ENCODE assay signal across 1 cellular context in the genomic region with DNA sequence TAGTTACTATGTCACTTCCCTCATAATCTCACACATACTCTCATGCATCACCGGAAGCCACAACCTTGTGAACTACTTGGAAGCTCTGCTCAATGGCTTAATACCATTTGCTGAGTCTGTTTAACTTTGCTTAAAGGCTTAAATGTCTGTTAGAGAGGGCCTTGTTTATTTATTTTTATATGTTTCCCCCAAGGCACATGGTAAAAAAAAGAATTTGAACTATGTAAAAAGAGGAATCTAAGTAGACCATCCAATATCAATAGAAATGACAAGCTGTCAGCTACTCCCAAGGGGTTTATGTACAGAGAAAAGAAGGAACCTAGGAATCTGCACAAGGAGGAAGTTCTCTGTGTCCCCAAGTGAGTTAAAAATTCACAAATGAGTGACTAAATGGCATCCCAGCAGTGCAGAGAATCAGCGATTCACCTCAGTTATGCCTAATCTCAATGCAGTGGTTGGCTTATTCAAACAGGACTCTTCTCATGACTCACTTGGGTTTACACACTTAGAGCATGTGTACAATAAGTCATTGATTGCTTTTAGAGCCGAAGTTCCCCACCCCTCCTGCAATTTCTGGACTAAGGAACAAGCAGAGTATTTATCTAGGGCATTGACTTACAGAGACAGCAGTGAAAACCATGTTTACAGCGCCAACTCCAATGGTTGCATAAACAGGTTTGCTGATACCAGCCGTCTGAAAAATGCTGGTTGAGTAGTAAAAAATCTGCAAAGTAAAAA.
TF ChIP-seq lines count a peak whose summit lies in the region.

No MANE protein-coding gene starts in this region.

TF ChIP-seq in HepG2, 621 proteins besides CTCF, POLR2A, EP300 and RAD21 (continued from another document and continues in another):
- TF ChIP-seq RERE (CRISPR knock-in tag; IDR thresholded peaks at IDR 0.05; ENCODE audit: low read depth), result peak; percentile 98
- no peak for TF ChIP-seq HIVEP1 (CRISPR knock-in tag; IDR thresholded peaks at IDR 0.05)
- TF ChIP-seq ZSCAN5A (CRISPR knock-in tag; IDR thresholded peaks at IDR 0.05; ENCODE audit: borderline replicate concordance), result peak; percentile 89; the same call in 1 of the 2 replicates
- no peak for TF ChIP-seq SMAD9 (CRISPR knock-in tag; IDR thresholded peaks at IDR 0.05)
- TF ChIP-seq ZNF614 (CRISPR knock-in tag; IDR thresholded peaks at IDR 0.05; ENCODE audit: borderline replicate concordance), result peak; percentile 62; the same call in 1 of the 2 replicates
- TF ChIP-seq ZNF644 (CRISPR knock-in tag; IDR thresholded peaks at IDR 0.05; ENCODE audit: low read depth), result peak; percentile 65; the same call in 1 of the 2 replicates
- TF ChIP-seq, protein P1, sequence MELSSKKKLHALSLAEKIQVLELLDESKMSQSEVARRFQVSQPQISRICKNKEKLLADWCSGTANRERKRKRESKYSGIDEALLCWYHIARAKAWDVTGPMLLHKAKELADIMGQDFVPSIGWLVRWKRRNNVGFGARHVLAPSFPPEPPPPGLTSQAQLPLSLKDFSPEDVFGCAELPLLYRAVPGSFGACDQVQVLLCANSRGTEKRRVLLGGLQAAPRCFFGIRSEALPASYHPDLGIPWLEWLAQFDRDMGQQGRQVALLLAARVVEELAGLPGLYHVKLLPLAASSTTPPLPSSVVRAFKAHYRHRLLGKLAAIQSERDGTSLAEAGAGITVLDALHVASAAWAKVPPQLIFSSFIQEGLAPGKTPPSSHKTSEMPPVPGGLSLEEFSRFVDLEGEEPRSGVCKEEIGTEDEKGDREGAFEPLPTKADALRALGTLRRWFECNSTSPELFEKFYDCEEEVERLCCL (CRISPR knock-in tag; IDR thresholded peaks at IDR 0.05; ENCODE audit: borderline replicate concordance), result no peak
- no peak for TF ChIP-seq ZNF567 (CRISPR knock-in tag; IDR thresholded peaks at IDR 0.05; ENCODE audit: borderline replicate concordance)
- TF ChIP-seq ELF4 (CRISPR knock-in tag; IDR thresholded peaks at IDR 0.05; ENCODE audit: borderline replicate concordance), result no peak
- no peak for TF ChIP-seq ZBED4 (CRISPR knock-in tag; IDR thresholded peaks at IDR 0.05; ENCODE audit: borderline replicate concordance)
- no peak for TF ChIP-seq ZNF333 (CRISPR knock-in tag; IDR thresholded peaks at IDR 0.05; ENCODE audit: borderline replicate concordance)
- TF ChIP-seq, protein P2, sequence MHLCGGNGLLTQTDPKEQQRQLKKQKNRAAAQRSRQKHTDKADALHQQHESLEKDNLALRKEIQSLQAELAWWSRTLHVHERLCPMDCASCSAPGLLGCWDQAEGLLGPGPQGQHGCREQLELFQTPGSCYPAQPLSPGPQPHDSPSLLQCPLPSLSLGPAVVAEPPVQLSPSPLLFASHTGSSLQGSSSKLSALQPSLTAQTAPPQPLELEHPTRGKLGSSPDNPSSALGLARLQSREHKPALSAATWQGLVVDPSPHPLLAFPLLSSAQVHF (CRISPR knock-in tag; IDR thresholded peaks at IDR 0.05), result peak; percentile 68; the same call in 1 of the 2 replicates
- no peak; the same call in 1 of the 2 replicates for TF ChIP-seq TOE1 (CRISPR knock-in tag; IDR thresholded peaks at IDR 0.05)
- TF ChIP-seq ZNF660 (CRISPR knock-in tag; IDR thresholded peaks at IDR 0.05; ENCODE audit: borderline replicate concordance, low read depth), result no peak
- TF ChIP-seq ZBTB25 (CRISPR knock-in tag; IDR thresholded peaks at IDR 0.05), result peak; percentile 85
- no peak for TF ChIP-seq ZNF451 (CRISPR knock-in tag; IDR thresholded peaks at IDR 0.05)
- TF ChIP-seq GATAD2A (CRISPR knock-in tag; IDR thresholded peaks at IDR 0.05), result peak; percentile 98
- TF ChIP-seq, protein P3, sequence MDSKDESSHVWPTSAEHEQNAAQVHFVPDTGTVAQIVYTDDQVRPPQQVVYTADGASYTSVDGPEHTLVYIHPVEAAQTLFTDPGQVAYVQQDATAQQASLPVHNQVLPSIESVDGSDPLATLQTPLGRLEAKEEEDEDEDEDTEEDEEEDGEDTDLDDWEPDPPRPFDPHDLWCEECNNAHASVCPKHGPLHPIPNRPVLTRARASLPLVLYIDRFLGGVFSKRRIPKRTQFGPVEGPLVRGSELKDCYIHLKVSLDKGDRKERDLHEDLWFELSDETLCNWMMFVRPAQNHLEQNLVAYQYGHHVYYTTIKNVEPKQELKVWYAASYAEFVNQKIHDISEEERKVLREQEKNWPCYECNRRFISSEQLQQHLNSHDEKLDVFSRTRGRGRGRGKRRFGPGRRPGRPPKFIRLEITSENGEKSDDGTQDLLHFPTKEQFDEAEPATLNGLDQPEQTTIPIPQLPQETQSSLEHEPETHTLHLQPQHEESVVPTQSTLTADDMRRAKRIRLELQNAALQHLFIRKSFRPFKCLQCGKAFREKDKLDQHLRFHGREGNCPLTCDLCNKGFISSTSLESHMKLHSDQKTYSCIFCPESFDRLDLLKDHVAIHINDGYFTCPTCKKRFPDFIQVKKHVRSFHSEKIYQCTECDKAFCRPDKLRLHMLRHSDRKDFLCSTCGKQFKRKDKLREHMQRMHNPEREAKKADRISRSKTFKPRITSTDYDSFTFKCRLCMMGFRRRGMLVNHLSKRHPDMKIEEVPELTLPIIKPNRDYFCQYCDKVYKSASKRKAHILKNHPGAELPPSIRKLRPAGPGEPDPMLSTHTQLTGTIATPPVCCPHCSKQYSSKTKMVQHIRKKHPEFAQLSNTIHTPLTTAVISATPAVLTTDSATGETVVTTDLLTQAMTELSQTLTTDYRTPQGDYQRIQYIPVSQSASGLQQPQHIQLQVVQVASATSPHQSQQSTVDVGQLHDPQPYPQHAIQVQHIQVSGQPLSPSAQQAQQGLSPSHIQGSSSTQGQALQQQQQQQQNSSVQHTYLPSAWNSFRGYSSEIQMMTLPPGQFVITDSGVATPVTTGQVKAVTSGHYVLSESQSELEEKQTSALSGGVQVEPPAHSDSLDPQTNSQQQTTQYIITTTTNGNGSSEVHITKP (CRISPR knock-in tag; IDR thresholded peaks at IDR 0.05; ENCODE audit: low read depth), result no peak; the same call in 1 of the 2 replicates
- TF ChIP-seq NCOR1 (IDR thresholded peaks at IDR 0.05; ENCODE audit: borderline replicate concordance, low read length), result peak; percentile 95
- TF ChIP-seq SATB2 (CRISPR knock-in tag; IDR thresholded peaks at IDR 0.05), result no peak; the same call in 1 of the 2 replicates
- TF ChIP-seq, protein P4, sequence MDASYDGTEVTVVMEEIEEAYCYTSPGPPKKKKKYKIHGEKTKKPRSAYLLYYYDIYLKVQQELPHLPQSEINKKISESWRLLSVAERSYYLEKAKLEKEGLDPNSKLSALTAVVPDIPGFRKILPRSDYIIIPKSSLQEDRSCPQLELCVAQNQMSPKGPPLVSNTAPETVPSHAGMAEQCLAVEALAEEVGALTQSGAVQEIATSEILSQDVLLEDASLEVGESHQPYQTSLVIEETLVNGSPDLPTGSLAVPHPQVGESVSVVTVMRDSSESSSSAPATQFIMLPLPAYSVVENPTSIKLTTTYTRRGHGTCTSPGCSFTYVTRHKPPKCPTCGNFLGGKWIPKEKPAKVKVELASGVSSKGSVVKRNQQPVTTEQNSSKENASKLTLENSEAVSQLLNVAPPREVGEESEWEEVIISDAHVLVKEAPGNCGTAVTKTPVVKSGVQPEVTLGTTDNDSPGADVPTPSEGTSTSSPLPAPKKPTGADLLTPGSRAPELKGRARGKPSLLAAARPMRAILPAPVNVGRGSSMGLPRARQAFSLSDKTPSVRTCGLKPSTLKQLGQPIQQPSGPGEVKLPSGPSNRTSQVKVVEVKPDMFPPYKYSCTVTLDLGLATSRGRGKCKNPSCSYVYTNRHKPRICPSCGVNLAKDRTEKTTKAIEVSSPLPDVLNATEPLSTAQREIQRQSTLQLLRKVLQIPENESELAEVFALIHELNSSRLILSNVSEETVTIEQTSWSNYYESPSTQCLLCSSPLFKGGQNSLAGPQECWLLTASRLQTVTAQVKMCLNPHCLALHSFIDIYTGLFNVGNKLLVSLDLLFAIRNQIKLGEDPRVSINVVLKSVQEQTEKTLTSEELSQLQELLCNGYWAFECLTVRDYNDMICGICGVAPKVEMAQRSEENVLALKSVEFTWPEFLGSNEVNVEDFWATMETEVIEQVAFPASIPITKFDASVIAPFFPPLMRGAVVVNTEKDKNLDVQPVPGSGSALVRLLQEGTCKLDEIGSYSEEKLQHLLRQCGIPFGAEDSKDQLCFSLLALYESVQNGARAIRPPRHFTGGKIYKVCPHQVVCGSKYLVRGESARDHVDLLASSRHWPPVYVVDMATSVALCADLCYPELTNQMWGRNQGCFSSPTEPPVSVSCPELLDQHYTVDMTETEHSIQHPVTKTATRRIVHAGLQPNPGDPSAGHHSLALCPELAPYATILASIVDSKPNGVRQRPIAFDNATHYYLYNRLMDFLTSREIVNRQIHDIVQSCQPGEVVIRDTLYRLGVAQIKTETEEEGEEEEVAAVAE (CRISPR knock-in tag; IDR thresholded peaks at IDR 0.05; ENCODE audit: borderline replicate concordance), result no peak
- no peak; the same call in 1 of the 2 replicates for TF ChIP-seq SAFB2 (CRISPR knock-in tag; IDR thresholded peaks at IDR 0.05; ENCODE audit: borderline replicate concordance, low read depth)
